8 cellular contexts compared by ENCODE assay signal in genomic region chr22:22422629-22423112, GRCh38.
A peak's percentile ranks its signal among the peaks of the same experiment; 100 is the strongest.
DNase-seq lines count a peak whose midpoint lies in the region; ATAC-seq lines count a peak whose summit lies in the region.

No MANE protein-coding gene starts in this region.

- DNase-seq in SIG-M5 treated with dmso at 0.1 percent for 504 hours (lab: John Stamatoyannopoulos, UW; ENCODE audit: unreplicated experiment) (peak; percentile 48), SIG-M5 (lab: John Stamatoyannopoulos, UW) (no peak), NCI-H1092 (lab: John Stamatoyannopoulos, UW) (peak; percentile 52), UCSD-AML1 (lab: John Stamatoyannopoulos, UW; ENCODE audit: unreplicated experiment) (peak; percentile 64), T47D (ENCODE audit: low read depth in 1 of 2, low spot score in 1 of 2) (peak; percentile 4 to 62), kidney glomerular epithelial cell (lab: John Stamatoyannopoulos, UW) (peak; percentile 30)
- DNase-seq in stimulated activated CD8-positive, alpha-beta memory T cell treated with anti-CD3 and anti-CD28 coated beads, Interleukin-12 subunit alpha, Interleukin-12 subunit beta, amount 100 ng/mL, for 1 hour (ENCODE audit: low read depth), result peak; percentile 41

- in situ Hi-C loops in T47D (cut with HindIII; ENCODE audit: low pct_unique_long_range_greater_than_20kb, low sequenced_read_pairs), result no loop called here

- ATAC-seq in HG02623 (IDR thresholded peaks at IDR 0.05; ENCODE audit: unreplicated experiment), result peak; percentile 92
